ENCODE assay signal across 1 cellular context in the genomic region with DNA sequence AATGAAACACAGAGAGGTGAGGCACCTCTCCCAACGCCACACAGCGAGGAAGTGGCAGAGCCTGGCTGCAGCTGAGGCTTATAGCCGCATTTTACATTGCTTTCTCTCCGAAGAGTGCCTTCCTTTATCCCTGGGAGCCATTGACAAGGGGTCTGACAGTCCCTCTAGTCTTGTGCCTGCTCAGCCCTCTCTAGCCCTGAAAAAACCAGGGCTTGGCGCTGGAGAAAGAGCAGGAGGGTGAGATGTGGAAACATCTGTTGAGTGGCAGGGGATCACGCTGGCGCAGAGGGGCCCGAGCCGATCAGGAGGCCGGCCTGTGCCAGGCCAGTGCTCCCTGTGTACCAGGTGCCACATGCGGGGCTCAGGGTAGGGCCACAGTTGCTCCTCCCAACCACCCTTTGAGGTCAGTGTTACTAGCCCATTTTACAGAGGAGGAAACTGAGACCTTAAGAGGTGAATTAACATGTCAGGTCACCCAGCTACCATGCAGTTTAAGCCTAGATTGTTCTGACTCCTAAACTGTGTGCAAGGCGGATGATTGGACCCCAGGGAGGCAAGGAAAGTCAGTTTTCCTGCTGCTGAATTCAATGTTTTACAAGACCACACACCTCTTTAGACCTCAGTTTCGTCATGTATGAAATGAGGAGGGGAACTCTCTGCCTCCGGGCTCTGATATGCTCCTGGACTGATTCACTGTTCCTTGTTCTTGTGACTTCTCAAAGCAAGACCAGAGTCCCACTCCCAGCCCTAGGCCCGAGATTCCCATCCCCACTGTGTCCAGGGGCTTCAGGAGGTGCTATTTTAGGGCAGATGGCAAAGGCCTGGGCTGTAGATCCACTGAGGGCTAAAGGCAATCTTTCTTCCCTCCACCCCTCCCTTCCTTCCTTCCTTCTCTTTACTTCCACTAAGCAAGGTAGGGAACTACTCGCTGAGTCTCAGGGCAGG.
TF ChIP-seq lines count a peak whose summit lies in the region.

No MANE protein-coding gene starts in this region.

TF ChIP-seq in IMR-90, 13 proteins besides CTCF, POLR2A, EP300 and RAD21:
- TF ChIP-seq SMC3 (IDR thresholded peaks at IDR 0.05; ENCODE audit: low read depth, low read length) (no peak), NFE2L2 (IDR thresholded peaks at IDR 0.05; ENCODE audit: low read depth, low read length) (no peak)
